In the genomic region with DNA sequence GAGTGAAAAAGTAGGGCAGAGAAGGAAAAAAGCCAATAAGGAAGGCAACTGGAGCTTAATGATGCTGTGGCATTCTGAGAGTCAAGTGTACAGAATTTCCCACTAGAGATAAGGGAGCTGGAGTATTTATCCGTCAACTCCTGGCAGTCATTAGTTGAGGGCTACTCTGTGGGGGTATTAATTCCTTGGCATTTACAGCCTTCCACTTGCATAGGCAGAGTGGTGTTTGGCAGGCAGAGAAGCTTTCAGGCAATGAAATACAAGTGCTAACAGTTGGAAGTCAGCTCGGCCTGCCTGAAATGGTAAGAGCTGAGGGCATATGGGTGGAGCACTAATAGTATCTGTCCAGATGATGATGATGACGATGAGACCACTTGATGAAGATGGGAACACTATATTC, we compare ENCODE assay signal across 28 cellular contexts.
"Had no signal": no experiment of that assay in that cellular context is flagged by ENCODE, and none has a peak within 500 bp of the region (broad histone marks: within the 10 kb centered on the region; RNA-seq: fewer than 3 reads in every experiment).

No MANE protein-coding gene starts in this region.

- H3K27ac ChIP-seq: adrenal gland, ascending aorta, brain microvascular endothelial cell, esophagus muscularis mucosa, foreskin keratinocyte, heart left ventricle, right atrium auricular region, spleen, tibial nerve, uterus had no signal

- H3K36me3 ChIP-seq: adrenal gland, ascending aorta, brain microvascular endothelial cell, esophagus muscularis mucosa, heart left ventricle, right atrium auricular region, spleen, tibial nerve, uterus had no signal

- DNase-seq: activated CD4-positive, alpha-beta T cell treated with anti-CD3 and anti-CD28 coated beads for 36 hours; activated CD4-positive, alpha-beta T cell treated with anti-CD3 and anti-CD28 coated beads, Interleukin-2, amount 50 U/mL, for 4 hours; activated CD4-positive, CD25-positive, alpha-beta regulatory T cell; activated CD8-positive, alpha-beta memory T cell treated with anti-CD3 and anti-CD28 coated beads, Interleukin-2, amount 50 U/mL, for 4 hours; activated effector memory CD4-positive, alpha-beta T cell treated with anti-CD3 and anti-CD28 coated beads, Interleukin-2, amount 50 U/mL, for 16 hours; activated naive CD4-positive, alpha-beta T cell treated with anti-CD3 and anti-CD28 coated beads for 36 hours; activated naive CD8-positive, alpha-beta T cell treated with anti-CD3 and anti-CD28 coated beads for 36 hours; activated T-cell treated with anti-CD3 and anti-CD28 coated beads, Interleukin-2, amount 50 U/mL, for 1 hour; adrenal gland; brain microvascular endothelial cell; dermis blood vessel endothelial cell; effector CD4-positive, alpha-beta T cell; foreskin keratinocyte; hypothalamus; immature natural killer cell; kidney; left colon; mesendoderm; spleen; stimulated activated naive CD4-positive, alpha-beta T cell treated with Interleukin-2 at 50 U/mL for 16 hours; uterus had no signal

- H3K4me3 ChIP-seq: adrenal gland, ascending aorta, esophagus muscularis mucosa, heart left ventricle, lung, right atrium auricular region, spleen, tibial nerve, uterus had no signal

- ATAC-seq: activated CD4-positive, alpha-beta T cell treated with anti-CD3 and anti-CD28 coated beads for 36 hours; foreskin keratinocyte; left colon; natural killer cell treated with Interleukin-12 subunit alpha and Interleukin-12 subunit beta and Interleukin-15 and Interleukin-18, amount 100 ng/mL, for 72 hours had no signal

- H3K27me3 ChIP-seq: adrenal gland, ascending aorta, brain microvascular endothelial cell, esophagus muscularis mucosa, foreskin keratinocyte, heart left ventricle, right atrium auricular region, spleen, tibial nerve, uterus had no signal

- H3K4me1 ChIP-seq: adrenal gland, ascending aorta, esophagus muscularis mucosa, foreskin keratinocyte, heart left ventricle, right atrium auricular region, spleen, tibial nerve, uterus had no signal

- H3K9me3 ChIP-seq: adrenal gland, ascending aorta, esophagus muscularis mucosa, right atrium auricular region, tibial nerve, uterus had no signal
